In genomic region chr7:30977896-30978564, GRCh38 we compare ENCODE assay signal across 8 cellular contexts. TPM values are rescaled to one million over a fixed set of nuclear protein-coding genes. Genes with fewer than 3 reads are reported as not detected.
DNase-seq lines count a peak whose midpoint lies in the region; ATAC-seq and TF ChIP-seq lines count a peak whose summit lies in the region.

No MANE protein-coding gene starts in this region.

- H3K4me1 ChIP-seq in fibroblast of lung (ENCODE audit: control insufficient read depth, extremely low read depth, insufficient read depth, low read length) (no peaks in the 10 kb centered on the region), testis (no peaks in the 10 kb centered on the region)

- no peak overlapping the region for H2AFZ ChIP-seq in fibroblast of lung (ENCODE audit: low read length)

- H3K9me3 ChIP-seq in fibroblast of lung (ENCODE audit: control insufficient read depth, insufficient read depth, low read depth, low read length) (no peaks in the 10 kb centered on the region), testis (no peaks in the 10 kb centered on the region)

- no peak overlapping the region for H3K4me3 ChIP-seq in fibroblast of lung (replicated peaks in 1 of 4; ENCODE audit: control extremely low read depth in 1 of 4, insufficient read depth in 1 of 4, low read depth in 3 of 4, low read length in 4 of 4)
- H3K4me3 ChIP-seq in testis, result no peak overlapping the region

- H3K9ac ChIP-seq in fibroblast of lung (ENCODE audit: insufficient read depth, low read length), result no peak overlapping the region

- H3K27ac ChIP-seq in fibroblast of lung (ENCODE audit: insufficient read depth, low read length), result no peak overlapping the region
- H3K27ac ChIP-seq in testis, result no peak overlapping the region

- intact Hi-C loops in testis (cut with DNase I; ENCODE audit: low total_unique reads), result loop anchor here (10.0 kb wide), 2 partner anchors 173 to 243 kb away; no protein-coding TSS in a partner anchor

- no peak for TF ChIP-seq POLR2A in testis (IDR thresholded peaks at IDR 0.05)

- H3K4me2 ChIP-seq in fibroblast of lung (ENCODE audit: extremely low read depth, insufficient read depth, low read length), result no peak overlapping the region

- no peak for ATAC-seq in GM18870 (IDR thresholded peaks at IDR 0.05; ENCODE audit: unreplicated experiment)
- ATAC-seq in HG02970 (IDR thresholded peaks at IDR 0.05; ENCODE audit: low FRiP score, unreplicated experiment), result no peak
- no peak for ATAC-seq in GM21576 (IDR thresholded peaks at IDR 0.05; ENCODE audit: unreplicated experiment)

- H3K27me3 ChIP-seq in fibroblast of lung (ENCODE audit: control insufficient read depth, insufficient read depth, low read length) (peaks cover 11% of the 10 kb centered on the region), testis (no peaks in the 10 kb centered on the region)

- no peaks in the 10 kb centered on the region for H4K20me1 ChIP-seq in fibroblast of lung (ENCODE audit: control insufficient read depth, extremely low read depth, insufficient read depth, low read length)

- DNase-seq in stimulated activated CD4-positive, alpha-beta T cell treated with anti-CD3 and anti-CD28 coated beads, Interleukin-15, amount 100 ng/mL, for 24 hours, result peak; percentile 25
- no peak for DNase-seq in stimulated activated CD4-positive, alpha-beta T cell treated with anti-CD3 and anti-CD28 coated beads, Interleukin-2, amount 100 ng/mL, for 48 hours
- DNase-seq in RPMI7951 (ENCODE audit: low read depth) (peak; percentile 48), fibroblast of lung (ENCODE audit: low read depth in 2 of 2) (peak in 1 of 2 donors; percentile 8), testis (peak; percentile 68)

- 59 to 61% methylated on average over 9 of the region's 9 CpGs for WGBS in testis, 2 donors

- TF ChIP-seq CTCF in fibroblast of lung (conservative IDR thresholded peaks at IDR 0.05 in 1 of 2, IDR thresholded peaks at IDR 0.05 in 1 of 2; ENCODE audit: low read depth in 1 of 2, low read length in 2 of 2) (peak; percentile 38 to 50), testis (IDR thresholded peaks at IDR 0.05) (peak in 1 of 3 experiments; percentile 28)

- no peaks in the 10 kb centered on the region for H3K79me2 ChIP-seq in fibroblast of lung (ENCODE audit: control insufficient read depth, insufficient read depth, low read length)

- H3K36me3 ChIP-seq in fibroblast of lung (ENCODE audit: control insufficient read depth, insufficient read depth, low read length) (no peaks in the 10 kb centered on the region), testis (ENCODE audit: low read depth, missing control alignments) (no peaks in the 10 kb centered on the region)

RNA-seq across cellular contexts. Expression of gene GHRHR, which starts 14.3 kb away (rescaled TPM):
- not detected in 2 replicates for total RNA-seq in RPMI7951 (2014; rRNA removed; shearing (Covaris generic))
- not detected in 2 replicates for total RNA-seq in fibroblast of lung
- polyA plus RNA-seq in fibroblast of lung, result not detected in 2 replicates
- polyA plus RNA-seq in fibroblast of lung (2012), result not detected in 2 replicates
- polyA minus RNA-seq in fibroblast of lung (ENCODE audit: low replicate concordance), result not detected in 2 replicates
- 1 to 10 TPM; 1.4 to 3.6 TPM for total RNA-seq in testis
- polyA plus RNA-seq in testis (ENCODE audit: insufficient read depth, low read depth, low replicate concordance), result 2.1 TPM

Comparison
In these comparisons a context has a peak if more than half of its experiments do, and no peak if none do; other contexts are left out.
1. DNase-seq: peak in stimulated activated CD4-positive, alpha-beta T cell treated with anti-CD3 and anti-CD28 coated beads, Interleukin-15, amount 100 ng/mL, for 24 hours (single experiment), RPMI7951 (single experiment) and testis (single experiment); none in stimulated activated CD4-positive, alpha-beta T cell treated with anti-CD3 and anti-CD28 coated beads, Interleukin-2, amount 100 ng/mL, for 48 hours (0 of 2).